ENCODE assay signal across 11 cellular contexts in the genomic region with DNA sequence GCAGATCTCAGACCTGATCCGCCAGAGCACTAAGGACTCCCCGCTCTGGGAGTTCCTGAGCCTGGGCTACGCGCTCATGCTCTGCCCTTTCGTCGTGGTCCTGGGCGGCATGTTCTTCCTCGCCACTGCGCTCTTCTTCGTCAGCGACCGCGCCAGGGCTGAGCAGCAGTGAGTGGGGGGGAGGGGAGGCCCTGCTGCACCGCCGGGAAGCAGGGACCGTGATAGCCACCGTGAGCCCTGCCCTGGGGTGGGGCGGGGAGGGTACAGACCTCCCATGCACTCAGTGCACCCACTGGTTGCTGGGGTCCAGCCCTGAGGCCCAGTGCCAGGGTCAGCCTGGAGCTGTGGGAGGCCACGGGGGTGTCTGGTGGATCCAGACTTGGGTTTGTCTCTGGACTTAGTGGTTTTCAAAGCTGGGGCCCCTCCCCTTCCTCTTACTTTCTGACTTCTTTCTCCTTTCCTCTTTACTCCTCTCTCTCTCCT. TPM values are rescaled to one million over a fixed set of nuclear protein-coding genes. Genes with fewer than 3 reads are reported as not detected.
DNase-seq lines count a peak whose midpoint lies in the region; ATAC-seq and TF ChIP-seq lines count a peak whose summit lies in the region.
"Had no signal": no experiment of that assay in that cellular context is flagged by ENCODE, and none has a peak within 500 bp of the region (broad histone marks: within the 10 kb centered on the region; RNA-seq: fewer than 3 reads in every experiment).

No MANE protein-coding gene starts in this region.

- intact Hi-C loops in Right ventricle myocardium superior (cut with DNase I), result loop anchor here (5.0 kb wide), 1 partner anchor 114 kb away; no protein-coding TSS in a partner anchor
- intact Hi-C loops in ovary (cut with DNase I), result no loop called here

- H3K9me3 ChIP-seq in BLaER1 treated with 17β-estradiol and CSF1 and Interleukin-3, amounts not matched to agents 10 nM and 100 nM (replicated peaks in 1 of 11), result no peaks in the 10 kb centered on the region
- no peaks in the 10 kb centered on the region for H3K9me3 ChIP-seq in ovary

- peaks cover 0 to 82% (median 50%) of the 10 kb centered on the region in 11 experiments; a peak in 19 of 22 replicates for H4K20me1 ChIP-seq in BLaER1 treated with 17β-estradiol and CSF1 and Interleukin-3, amounts not matched to agents 10 nM and 100 nM

- ATAC-seq in Right ventricle myocardium superior (ENCODE audit: poor library complexity) (peak; percentile 20), HG03354 (IDR thresholded peaks at IDR 0.05; ENCODE audit: poor library complexity, severe bottlenecking, unreplicated experiment) (no peak)
- ATAC-seq: CD8-positive, alpha-beta T cell; effector memory CD8-positive, alpha-beta T cell had no signal

- DNase-seq in NB4 (ENCODE audit: low read depth) (peak; percentile 49), Right ventricle myocardium superior (peak; percentile 48), ovary (peak in 3 of 5 donors; percentile 30 to 62 (median 42)), DMS53 (lab: John Stamatoyannopoulos, UW) (no peak), NCI-H1930 (lab: John Stamatoyannopoulos, UW) (no peak), NCI-H526 (lab: John Stamatoyannopoulos, UW) (no peak)
- DNase-seq: effector memory CD8-positive, alpha-beta T cell; kidney glomerular epithelial cell had no signal

- TF ChIP-seq CTCF in NB4 (IDR thresholded peaks at IDR 0.05; ENCODE audit: low read depth, low read length) (no peak), ovary (IDR thresholded peaks at IDR 0.05) (no peak)

- H3K4me3 ChIP-seq in BLaER1 treated with 17β-estradiol and CSF1 and Interleukin-3, amounts not matched to agents 10 nM and 100 nM, result no peak overlapping the region
- H3K4me3 ChIP-seq in NB4 (ENCODE audit: low read depth, low read length) (no peak overlapping the region), ovary (peak overlapping the region; percentile 12)

- peaks cover 27 to 46% (median 43%) of the 10 kb centered on the region in 11 experiments for H3K36me3 ChIP-seq in BLaER1 treated with 17β-estradiol and CSF1 and Interleukin-3, amounts not matched to agents 10 nM and 100 nM
- no peaks in the 10 kb centered on the region for H3K36me3 ChIP-seq in ovary

- peak overlapping the region in 9 of 11 experiments; percentile 38 to 68 (median 54); a peak in 13 of 22 replicates for H3K27ac ChIP-seq in BLaER1 treated with 17β-estradiol and CSF1 and Interleukin-3, amounts not matched to agents 10 nM and 100 nM
- H3K27ac ChIP-seq in ovary, result no peak overlapping the region

- no peaks in the 10 kb centered on the region for H3K27me3 ChIP-seq in BLaER1 treated with 17β-estradiol and CSF1 and Interleukin-3, amounts not matched to agents 10 nM and 100 nM
- H3K27me3 ChIP-seq in ovary, result no peaks in the 10 kb centered on the region

- H3K4me1 ChIP-seq in BLaER1 treated with 17β-estradiol and CSF1 and Interleukin-3, amounts not matched to agents 10 nM and 100 nM, result peaks cover 56 to 94% (median 81%) of the 10 kb centered on the region in 10 experiments
- H3K4me1 ChIP-seq in ovary (ENCODE audit: insufficient read depth), result peaks cover 14% of the 10 kb centered on the region

- TF ChIP-seq EP300 in ovary (IDR thresholded peaks at IDR 0.05), result no peak

- TF ChIP-seq POLR2A in NB4 (IDR thresholded peaks at IDR 0.05; ENCODE audit: extremely low read depth, insufficient read length) (no peak), ovary (IDR thresholded peaks at IDR 0.05) (no peak)

- WGBS in ovary, 3 donors, result 8 to 40% (median 27%) methylated on average over 19 of the region's 19 CpGs

- peak overlapping the region in 9 of 11 experiments; percentile 18 to 65 (median 38); a peak in 10 of 22 replicates for H3K9ac ChIP-seq in BLaER1 treated with 17β-estradiol and CSF1 and Interleukin-3, amounts not matched to agents 10 nM and 100 nM

- peak overlapping the region; percentile 52 to 78 (median 70) for H3K4me2 ChIP-seq in BLaER1 treated with 17β-estradiol and CSF1 and Interleukin-3, amounts not matched to agents 10 nM and 100 nM

RNA-seq across cellular contexts. Expression of a gene that starts 18.9 kb away (rescaled TPM):
- total RNA-seq in Right ventricle myocardium superior (18.8 TPM), ovary (10 to 100 TPM; 18.5 to 71.4 (median 46.4) TPM)
- 10 to 100 TPM; 12.7 to 24.3 TPM for polyA plus RNA-seq in ovary

RNA-seq across cellular contexts. Expression of a gene that starts 24.1 kb away (rescaled TPM):
- total RNA-seq in Right ventricle myocardium superior (not detected), ovary (10 to 100 TPM in 1 of 7 donors, 1 to 10 TPM in 4, under 1 TPM in 2; 0.58 to 31.5 (median 1.5) TPM)
- polyA plus RNA-seq in ovary, result under 1 TPM; 0.08 to 0.36 TPM
- total RNA-seq: CD8-positive, alpha-beta T cell had no signal

RNA-seq across cellular contexts. Expression of a gene that starts 37.6 kb away (rescaled TPM):
- total RNA-seq in Right ventricle myocardium superior, result 10.4 TPM
- total RNA-seq in ovary, result 10 to 100 TPM in 1 of 7 donors, 1 to 10 TPM in 6; 2.4 to 12.7 (median 4.2) TPM
- 1 to 10 TPM in 1 of 2 donors, under 1 TPM in 1; 0.48 to 5.9 TPM for polyA plus RNA-seq in ovary

RNA-seq across cellular contexts. Expression of a gene that starts 48.0 kb away (rescaled TPM):
- total RNA-seq in Right ventricle myocardium superior (40.4 TPM), ovary (10 to 100 TPM in 5 of 7 donors, 1 to 10 TPM in 2; 3.7 to 34.3 (median 17.8) TPM)
- 1 to 10 TPM; 4.7 to 4.8 TPM for polyA plus RNA-seq in ovary
- total RNA-seq: CD8-positive, alpha-beta T cell had no signal

Comparison
In these comparisons a context has a peak if more than half of its experiments do, and no peak if none do; other contexts are left out.
1. H3K27ac ChIP-seq: peak in BLaER1 treated with 17β-estradiol and CSF1 and Interleukin-3, amounts not matched to agents 10 nM and 100 nM (9 of 11); none in ovary (0 of 2).
2. DNase-seq: peak in NB4 (single experiment), Right ventricle myocardium superior (single experiment) and ovary (3 of 5); none in DMS53 (single experiment), NCI-H1930 (0 of 2) and NCI-H526 (0 of 2).